Comparison of ENCODE assay signal across 26 cellular contexts in genomic region chr3:89372456-89372855, GRCh38.
DNase-seq lines count a peak whose midpoint lies in the region; ATAC-seq and TF ChIP-seq lines count a peak whose summit lies in the region.
"Had no signal": no experiment of that assay in that cellular context is flagged by ENCODE, and none has a peak within 500 bp of the region (broad histone marks: within the 10 kb centered on the region; RNA-seq: fewer than 3 reads in every experiment).

No MANE protein-coding gene starts in this region.

- H3K27me3 ChIP-seq in A673 (replicated peaks; ENCODE audit: insufficient read depth, low read depth, low read length, poor library complexity) = no peaks in the 10 kb centered on the region
- H3K27me3 ChIP-seq: ovary had no signal

- no peaks in the 10 kb centered on the region for H3K4me1 Mint-ChIP-seq in endothelial cell (ENCODE audit: unreplicated experiment)
- H3K4me1 Mint-ChIP-seq: activated naive CD8-positive, alpha-beta T cell treated with anti-CD3 and anti-CD28 coated beads for 36 hours; CD4-positive, CD25-positive, alpha-beta regulatory T cell; naive thymus-derived CD8-positive, alpha-beta T cell; T-helper 17 cell had no signal

- H3K4me2 ChIP-seq in OCI-LY7 (ENCODE audit: low read length) = no peak overlapping the region
- H3K4me2 ChIP-seq: GM23338 had no signal

- H3K9me3 ChIP-seq in A673 (ENCODE audit: low read depth, low read length, poor library complexity, severe bottlenecking) = no peaks in the 10 kb centered on the region
- no peaks in the 10 kb centered on the region for H3K9me3 ChIP-seq in OCI-LY7 (ENCODE audit: low read length)
- H3K9me3 ChIP-seq: ovary had no signal

- no peak overlapping the region for H3K4me3 Mint-ChIP-seq in endothelial cell (ENCODE audit: unreplicated experiment)
- H3K4me3 Mint-ChIP-seq: activated naive CD8-positive, alpha-beta T cell treated with anti-CD3 and anti-CD28 coated beads for 36 hours; CD4-positive, CD25-positive, alpha-beta regulatory T cell; dendritic cell treated with granulocyte-macrophage colony-stimulating factor and Interleukin-4, amounts not matched to agents 40 ng/mL and 50 ng/mL, for 4 days; GM23338; naive thymus-derived CD8-positive, alpha-beta T cell; T-helper 17 cell had no signal

- H3K27ac ChIP-seq in A673 (ENCODE audit: low read depth, low read length, poor library complexity, severe bottlenecking) (no peak overlapping the region), OCI-LY7 (ENCODE audit: low read depth, low read length, poor library complexity, severe bottlenecking) (no peak overlapping the region)
- H3K27ac ChIP-seq: ovary, VCaP had no signal

- H2AFZ ChIP-seq in OCI-LY7 (ENCODE audit: low read length) = no peak overlapping the region
- H2AFZ ChIP-seq: GM23338 had no signal

- H3K27me3 Mint-ChIP-seq in endothelial cell (ENCODE audit: unreplicated experiment) = no peaks in the 10 kb centered on the region
- H3K27me3 Mint-ChIP-seq: activated naive CD8-positive, alpha-beta T cell treated with anti-CD3 and anti-CD28 coated beads for 36 hours; CD4-positive, CD25-positive, alpha-beta regulatory T cell; dendritic cell treated with granulocyte-macrophage colony-stimulating factor and Interleukin-4, amounts not matched to agents 40 ng/mL and 50 ng/mL, for 4 days; naive thymus-derived CD8-positive, alpha-beta T cell; T-helper 17 cell had no signal

- no peak overlapping the region for H3K27ac Mint-ChIP-seq in endothelial cell (ENCODE audit: unreplicated experiment)
- H3K27ac Mint-ChIP-seq: activated naive CD8-positive, alpha-beta T cell treated with anti-CD3 and anti-CD28 coated beads for 36 hours; activated T-helper 2 cell treated with anti-CD3 and anti-CD28 coated beads, Interferon-gamma antibody, Interleukin-2, Interleukin-4, amounts not matched to agents 10 μg/mL and 5 μg/mL and 100 μg/mL, durations not matched to agents 14 hours and 24 hours and 36 hours; CD4-positive, CD25-positive, alpha-beta regulatory T cell; dendritic cell treated with granulocyte-macrophage colony-stimulating factor and Interleukin-4, amounts not matched to agents 40 ng/mL and 50 ng/mL, for 4 days; GM23338; naive thymus-derived CD8-positive, alpha-beta T cell; T-helper 17 cell had no signal

- POLR2A ChIA-PET in A673 (lab: Charles Lee; ENCODE audit: low non-redundant PET) (interaction anchor here (0.6 kb wide), 1 partner anchor 313 kb away, joined by 3 read pairs; no protein-coding TSS in a partner anchor), OCI-LY7 (lab: Charles Lee) (no interaction called here)

- no peaks in the 10 kb centered on the region for H3K9me2 ChIP-seq in OCI-LY7 (ENCODE audit: insufficient read depth, low read length)

- BruUV-seq in A673 (replicated peaks; lab: Mats Ljungman, UMichigan) = no TSS peak
- no TSS peak for BruUV-seq in OCI-LY7 (replicated peaks; lab: Mats Ljungman, UMichigan)

- H3K4me1 ChIP-seq in A673 (ENCODE audit: insufficient read depth, low read length, poor library complexity, severe bottlenecking) = peaks cover 36% of the 10 kb centered on the region
- no peaks in the 10 kb centered on the region for H3K4me1 ChIP-seq in OCI-LY7 (ENCODE audit: insufficient read depth, low read length, poor library complexity, severe bottlenecking)

- H3K4me3 ChIP-seq in A673 (ENCODE audit: low read depth, low read length, poor library complexity, severe bottlenecking) = no peak overlapping the region
- H3K4me3 ChIP-seq in OCI-LY7 (ENCODE audit: low read depth, low read length, poor library complexity, severe bottlenecking) = no peak overlapping the region
- H3K4me3 ChIP-seq: GM23338, ovary had no signal

- no peaks in the 10 kb centered on the region for H3K79me2 ChIP-seq in OCI-LY7 (ENCODE audit: insufficient read depth, low read depth, low read length)

- intact Hi-C loops in A673 (cut with micrococcal nuclease; ENCODE audit: unreplicated experiment) (no loop called here), OCI-LY7 (cut with micrococcal nuclease; ENCODE audit: unreplicated experiment) (no loop called here), Right ventricle myocardium superior (cut with DNase I) (no loop called here)

- H3K36me3 ChIP-seq in A673 (ENCODE audit: insufficient read depth, low read length, poor library complexity, severe bottlenecking) = no peaks in the 10 kb centered on the region
- no peaks in the 10 kb centered on the region for H3K36me3 ChIP-seq in OCI-LY7 (ENCODE audit: insufficient read depth, low read length)
- H3K36me3 ChIP-seq: ovary had no signal

- ATAC-seq in Right ventricle myocardium superior (ENCODE audit: poor library complexity) = no peak
- ATAC-seq: GM23338; naive thymus-derived CD8-positive, alpha-beta T cell; right cardiac atrium; T-helper 17 cell had no signal

- no peaks in the 10 kb centered on the region for H4K20me1 ChIP-seq in OCI-LY7 (ENCODE audit: insufficient read depth, low read length)

- no peaks in the 10 kb centered on the region for H3K9me3 Mint-ChIP-seq in endothelial cell (ENCODE audit: unreplicated experiment)

- CTCF ChIA-PET in A673 (lab: Charles Lee) (no interaction called here), OCI-LY7 (lab: Charles Lee; ENCODE audit: unreplicated experiment) (no interaction called here)

- H3K36me3 Mint-ChIP-seq in endothelial cell (ENCODE audit: low read depth, unreplicated experiment) = no peaks in the 10 kb centered on the region
- H3K36me3 Mint-ChIP-seq: activated naive CD8-positive, alpha-beta T cell treated with anti-CD3 and anti-CD28 coated beads for 36 hours; CD4-positive, CD25-positive, alpha-beta regulatory T cell; naive thymus-derived CD8-positive, alpha-beta T cell had no signal

- no peak for TF ChIP-seq CTCF in A673 (conservative IDR thresholded peaks at IDR 0.05; ENCODE audit: low read depth, low read length)
- no peak for TF ChIP-seq CTCF in OCI-LY7 (conservative IDR thresholded peaks at IDR 0.05; ENCODE audit: low read length)
- no peak for TF ChIP-seq CTCF in endothelial cell (IDR thresholded peaks at IDR 0.05; ENCODE audit: unreplicated experiment)

- DNase-seq in A673 (ENCODE audit: low spot score) (peak; percentile 70), H4 (ENCODE audit: low spot score) (peak; percentile 5), amniotic epithelial cell (ENCODE audit: low read depth) (peak; percentile 72), fibroblast of peridontal ligament (ENCODE audit: extremely low read depth) (peak; percentile 84), OCI-LY7 (ENCODE audit: low spot score) (no peak), NCI-H1092 treated with DMSO at 0.1 percent for 48 hours (lab: John Stamatoyannopoulos, UW) (no peak), Right ventricle myocardium superior (no peak), endothelial cell (ENCODE audit: low spot score) (no peak)
- DNase-seq: activated CD4-positive, alpha-beta T cell treated with anti-CD3 and anti-CD28 coated beads, Interleukin-2, amount 50 U/mL, for 1 hour; activated naive CD8-positive, alpha-beta T cell treated with anti-CD3 and anti-CD28 coated beads for 36 hours; CD4-positive, CD25-positive, alpha-beta regulatory T cell; GF-D8; KG1; mesenchymal stem cell; naive thymus-derived CD8-positive, alpha-beta T cell; NCI-H1048; NCI-H2081; NCI-H526; ovary; right cardiac atrium; stimulated activated CD4-positive, alpha-beta T cell treated with anti-CD3 and anti-CD28 coated beads, Interleukin-15, amount 100 ng/mL, for 24 hours; T-helper 17 cell had no signal

Comparison
In these comparisons a context has a peak if more than half of its experiments do, and no peak if none do; other contexts are left out.
1. DNase-seq: peak in A673 (single experiment), H4 (single experiment), amniotic epithelial cell (single experiment) and fibroblast of peridontal ligament (single experiment); none in OCI-LY7 (single experiment), NCI-H1092 treated with DMSO at 0.1 percent for 48 hours (single experiment), Right ventricle myocardium superior (single experiment) and endothelial cell (single experiment).